In the genomic region with DNA sequence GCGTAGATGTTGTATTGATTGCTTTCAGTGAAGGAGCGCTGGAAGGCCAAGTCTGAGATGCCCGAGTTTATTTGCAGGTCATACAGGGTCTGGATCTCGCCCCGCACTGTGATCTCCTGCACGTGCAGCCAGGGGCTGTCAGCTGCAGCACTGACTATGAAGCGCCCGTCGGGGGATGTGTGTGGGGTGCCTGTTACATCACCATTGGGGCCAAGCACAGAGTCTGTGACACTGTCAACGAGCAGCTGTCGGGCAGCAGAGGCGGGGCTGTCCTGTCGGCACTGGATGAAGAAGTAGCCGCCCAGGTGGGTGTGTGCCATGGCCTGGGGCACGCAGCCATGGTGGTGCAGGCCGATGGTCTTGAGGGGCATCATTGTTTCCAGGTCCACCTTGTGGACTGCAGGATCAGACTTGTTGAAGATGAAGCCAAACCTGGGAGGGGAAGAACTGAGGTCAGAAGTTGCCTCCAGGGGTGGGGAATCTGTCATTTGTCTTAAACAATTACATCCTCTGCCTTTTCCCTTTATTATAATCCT, we compare ENCODE assay signal across 22 cellular contexts.
"Had no signal": no experiment of that assay in that cellular context is flagged by ENCODE, and none has a peak within 500 bp of the region (broad histone marks: within the 10 kb centered on the region; RNA-seq: fewer than 3 reads in every experiment).

No MANE protein-coding gene starts in this region.

- DNase-seq: activated CD4-positive, alpha-beta memory T cell treated with anti-CD3 and anti-CD28 coated beads for 36 hours; activated CD4-positive, alpha-beta T cell treated with anti-CD3 and anti-CD28 coated beads, Interleukin-2, amount 10 ng/mL, durations not matched to agents 7 days and 5 days; activated CD4-positive, CD25-positive, alpha-beta regulatory T cell treated with anti-CD3 and anti-CD28 coated beads, Interleukin-2, amount 50 U/mL, for 72 hours; activated CD8-positive, alpha-beta memory T cell treated with anti-CD3 and anti-CD28 coated beads for 24 hours; activated effector memory CD4-positive, alpha-beta T cell treated with anti-CD3 and anti-CD28 coated beads, Interleukin-2, amount 50 U/mL, for 16 hours; activated naive CD4-positive, alpha-beta T cell treated with anti-CD3 and anti-CD28 coated beads for 36 hours; activated naive CD8-positive, alpha-beta T cell treated with anti-CD3 and anti-CD28 coated beads for 36 hours; activated T-cell treated with anti-CD3 and anti-CD28 coated beads, Interleukin-2, amount 50 U/mL, for 4 hours; IMR-90; KG1; NCI-H1048; NCI-H146; NCI-H187 treated with DMSO at 0.1 percent for 48 hours; NCI-H2081 treated with DMSO at 0.1 percent for 48 hours; NCI-H2171; NCI-H2227 treated with DMSO at 0.1 percent for 48 hours; NCI-H526; NK-92 treated with Interleukin-12 subunit alpha and Interleukin-12 subunit beta, amount 100 ng/mL, for 24 hours; OCI-M1; RPMI8226; T-helper 17 cell; T-helper 9 cell had no signal
